Comparison of ENCODE assay signal across 8 cellular contexts in the genomic region with DNA sequence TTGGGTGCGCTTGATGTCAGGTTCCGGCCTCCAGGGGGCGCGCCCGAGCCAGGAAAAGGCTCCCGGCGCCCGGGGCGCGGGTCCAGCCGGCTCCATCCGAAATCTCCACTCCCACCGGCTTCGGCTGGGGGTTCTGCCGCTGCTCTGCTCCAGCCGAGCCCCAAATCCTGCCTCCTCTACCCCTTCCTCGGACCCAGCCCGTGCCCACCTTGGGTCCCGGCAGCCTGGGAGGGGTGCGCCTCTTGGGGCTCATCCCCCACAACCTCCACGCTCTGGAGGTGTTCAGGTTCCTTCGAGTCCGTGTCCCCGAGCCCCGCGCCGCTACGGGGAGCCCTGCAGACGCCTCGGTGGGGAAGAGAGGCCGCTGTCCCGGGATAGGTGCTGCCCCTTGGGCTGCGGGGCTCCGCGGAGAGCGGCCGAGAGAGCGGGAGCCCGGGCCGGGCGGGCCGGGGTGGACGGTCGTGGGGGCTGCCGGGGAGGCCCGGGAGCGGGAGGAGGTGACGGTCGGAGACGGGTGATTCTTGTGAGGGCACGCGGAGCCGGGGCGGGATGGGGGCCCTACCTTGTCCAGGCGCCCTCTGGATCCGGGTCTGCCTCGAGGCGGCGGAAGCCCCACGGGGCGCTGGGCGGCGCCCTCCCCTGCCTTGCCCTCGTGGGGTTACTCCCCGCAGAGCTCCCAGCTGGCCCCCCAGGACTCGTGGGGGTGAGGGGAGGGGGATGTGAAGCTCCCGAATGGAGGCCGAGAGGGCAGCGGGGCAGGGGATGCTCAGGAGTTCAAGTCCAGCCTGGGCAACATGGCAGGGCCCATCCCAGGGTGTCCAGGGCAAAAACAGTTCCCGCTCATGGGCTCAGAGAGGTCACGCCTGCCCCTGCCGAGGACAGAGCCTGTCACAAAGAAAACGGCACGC. TPM values are rescaled to one million over a fixed set of nuclear protein-coding genes. Genes with fewer than 3 reads are reported as not detected.
A peak's percentile ranks its signal among the peaks of the same experiment; 100 is the strongest.
DNase-seq lines count a peak whose midpoint lies in the region; ATAC-seq and TF ChIP-seq lines count a peak whose summit lies in the region.

No MANE protein-coding gene starts in this region.

- ATAC-seq in mucosa of descending colon (peak; percentile 96), HG03159 (IDR thresholded peaks at IDR 0.05; ENCODE audit: unreplicated experiment) (no peak)

- H3K27me3 ChIP-seq in BLaER1 treated with 17β-estradiol and CSF1 and Interleukin-3, amounts not matched to agents 10 nM and 100 nM = peaks cover 10 to 17% (median 13%) of the 10 kb centered on the region in 11 experiments

- intact Hi-C loops in mucosa of descending colon (cut with DNase I, micrococcal nuclease) = loop anchor here in 1 of 2 donors (10.0 kb wide), 1 partner anchor 152 kb away; no protein-coding TSS in a partner anchor

- H4K20me1 ChIP-seq in BLaER1 treated with 17β-estradiol and CSF1 and Interleukin-3, amounts not matched to agents 10 nM and 100 nM = no peaks in the 10 kb centered on the region

- no peaks in the 10 kb centered on the region for H3K36me3 ChIP-seq in BLaER1 treated with 17β-estradiol and CSF1 and Interleukin-3, amounts not matched to agents 10 nM and 100 nM
- H3K36me3 ChIP-seq in mucosa of descending colon (ENCODE audit: low read depth) = no peaks in the 10 kb centered on the region

- H3K27ac ChIP-seq in BLaER1 treated with 17β-estradiol and CSF1 and Interleukin-3, amounts not matched to agents 10 nM and 100 nM = peak overlapping the region in 8 of 11 experiments; percentile 9 to 61 (median 38); a peak in 13 of 22 replicates

- DNase-seq in GM20000 (ENCODE audit: low spot score) = peak; percentile 89
- peak; percentile 85 for DNase-seq in NCI-H69 (lab: John Stamatoyannopoulos, UW)
- DNase-seq in activated CD8-positive, alpha-beta memory T cell treated with anti-CD3 and anti-CD28 coated beads, Interleukin-2, amount 50 U/mL, for 1 hour (ENCODE audit: extremely low read depth) = peak; percentile 36
- DNase-seq in epidermal melanocyte (ENCODE audit: insufficient read length, low spot score) = peak; percentile 84
- peak; percentile 84 to 93 (median 89) for DNase-seq in mucosa of descending colon
- peak; percentile 62 to 65 for DNase-seq in stimulated activated CD8-positive, alpha-beta memory T cell treated with anti-CD3 and anti-CD28 coated beads, Interleukin-4, amount 100 ng/mL, for 1 hour (ENCODE audit: low read depth in 2 of 2, low spot score in 1 of 2)

- TF ChIP-seq CTCF in GM20000 (IDR thresholded peaks at IDR 0.05; ENCODE audit: extremely low read depth, missing control alignments) = peak; percentile 79
- peak; percentile 61 for TF ChIP-seq CTCF in mucosa of descending colon (IDR thresholded peaks at IDR 0.05)

- no peaks in the 10 kb centered on the region for H3K9me3 ChIP-seq in BLaER1 treated with 17β-estradiol and CSF1 and Interleukin-3, amounts not matched to agents 10 nM and 100 nM (replicated peaks in 1 of 11)
- no peaks in the 10 kb centered on the region for H3K9me3 ChIP-seq in mucosa of descending colon

- H3K9ac ChIP-seq in BLaER1 treated with 17β-estradiol and CSF1 and Interleukin-3, amounts not matched to agents 10 nM and 100 nM = peak overlapping the region; percentile 58 to 80 (median 68); a peak in 21 of 22 replicates

- peaks cover 9 to 60% (median 55%) of the 10 kb centered on the region in 10 experiments for H3K4me1 ChIP-seq in BLaER1 treated with 17β-estradiol and CSF1 and Interleukin-3, amounts not matched to agents 10 nM and 100 nM
- peaks cover 7% of the 10 kb centered on the region for H3K4me1 ChIP-seq in mucosa of descending colon (ENCODE audit: low read depth)

- H3K4me3 ChIP-seq in BLaER1 treated with 17β-estradiol and CSF1 and Interleukin-3, amounts not matched to agents 10 nM and 100 nM = peak overlapping the region; percentile 53 to 75 (median 62)
- H3K4me3 ChIP-seq in mucosa of descending colon = no peak overlapping the region

- H3K4me2 ChIP-seq in BLaER1 treated with 17β-estradiol and CSF1 and Interleukin-3, amounts not matched to agents 10 nM and 100 nM = peak overlapping the region; percentile 87 to 99 (median 97)

RNA-seq across cellular contexts. Expression of gene CYB5R3, which starts 13.2 kb away (rescaled TPM):
- total RNA-seq in mucosa of descending colon = 100 to 1,000 TPM; 139 to 211 (median 176) TPM

RNA-seq across cellular contexts. Expression of gene ATP5MGL, which starts 22.0 kb away (rescaled TPM):
- total RNA-seq in mucosa of descending colon = 1 to 10 TPM in 2 of 3 donors, under 1 TPM in 1; 0.92 to 1.7 (median 1.2) TPM

RNA-seq across cellular contexts. Expression of gene POLDIP3, which starts 47.7 kb away (rescaled TPM):
- total RNA-seq in mucosa of descending colon = 10 to 100 TPM; 58.6 to 65.8 (median 65.0) TPM

RNA-seq across cellular contexts. Expression of gene A4GALT, which starts 58.3 kb away (rescaled TPM):
- 10 to 100 TPM in 1 of 3 donors, 1 to 10 TPM in 2; 4.0 to 29.8 (median 9.3) TPM for total RNA-seq in mucosa of descending colon

Comparison
In these comparisons a context has a peak if more than half of its experiments do, and no peak if none do; other contexts are left out.
1. DNase-seq: peak in every context shown above with its lines; median percentile 89 in GM20000; 89 in mucosa of descending colon; 85 in NCI-H69; 84 in epidermal melanocyte; 64 in stimulated activated CD8-positive, alpha-beta memory T cell treated with anti-CD3 and anti-CD28 coated beads, Interleukin-4, amount 100 ng/mL, for 1 hour; 36 in activated CD8-positive, alpha-beta memory T cell treated with anti-CD3 and anti-CD28 coated beads, Interleukin-2, amount 50 U/mL, for 1 hour.